In the genomic region with DNA sequence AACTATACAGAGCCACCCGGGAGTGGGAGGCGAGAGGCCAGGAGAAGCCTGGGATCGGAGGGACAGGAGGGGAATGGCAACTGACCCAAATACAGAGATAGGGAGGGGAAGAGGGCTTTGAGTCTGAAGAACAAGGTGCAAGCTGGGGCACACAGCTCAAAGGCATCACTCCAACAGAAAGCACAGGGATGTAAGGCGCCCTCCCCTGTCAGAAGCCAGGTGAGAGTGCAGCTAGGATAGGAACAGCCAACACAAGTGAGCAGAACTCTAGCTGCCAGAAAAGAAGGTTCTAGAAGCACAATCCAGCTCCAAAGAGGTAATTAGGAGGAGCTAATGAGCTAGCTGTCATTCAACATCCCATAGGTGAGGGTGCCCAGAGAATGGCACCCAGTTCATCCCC, we compare ENCODE assay signal across 26 cellular contexts.
"Had no signal": no experiment of that assay in that cellular context is flagged by ENCODE, and none has a peak within 500 bp of the region (broad histone marks: within the 10 kb centered on the region; RNA-seq: fewer than 3 reads in every experiment).

No MANE protein-coding gene starts in this region.

- H3K36me3 ChIP-seq: left lung, lower lobe of right lung, ovary, right atrium auricular region, right lobe of liver, stomach, thyroid gland, upper lobe of right lung had no signal

- H3K9me3 ChIP-seq: left lung, lower lobe of right lung, ovary, right atrium auricular region, right lobe of liver, stomach, testis, thyroid gland, upper lobe of right lung had no signal

- H3K36me3 Mint-ChIP-seq: mesothelial cell of epicardium; naive B cell; natural killer cell; stimulated activated naive B cell treated with anti-CD40 and anti-IgM and Interleukin-4, amounts not matched to agents 10 μg/mL and 1 μg/mL and 100 μg/mL, for 72 hours had no signal

- H3K4me3 ChIP-seq: left lung, lower lobe of right lung, ovary, right atrium auricular region, right lobe of liver, stomach, testis, thyroid gland, upper lobe of right lung had no signal

- H3K4me1 Mint-ChIP-seq: immature natural killer cell; mesothelial cell of epicardium; naive B cell; natural killer cell; stimulated activated naive B cell treated with anti-CD40 and anti-IgM and Interleukin-4, amounts not matched to agents 10 μg/mL and 1 μg/mL and 100 μg/mL, for 72 hours had no signal

- H3K27ac ChIP-seq: left lung, lower lobe of right lung, ovary, right atrium auricular region, right lobe of liver, stomach, testis, thyroid gland, upper lobe of right lung had no signal

- H3K27ac Mint-ChIP-seq: immature natural killer cell; mesothelial cell of epicardium; naive B cell; natural killer cell; progenitor cell of endocrine pancreas; stimulated activated naive B cell treated with anti-CD40 and anti-IgM and Interleukin-4, amounts not matched to agents 10 μg/mL and 1 μg/mL and 100 μg/mL, for 72 hours had no signal

- DNase-seq: hippocampal formation; immature natural killer cell; kidney; left colon; left lung; lower lobe of right lung; mammary epithelial cell; mesenchymal stem cell; naive B cell; natural killer cell; ovary; right lobe of liver; stimulated activated CD4-positive, alpha-beta T cell treated with anti-CD3 and anti-CD28 coated beads, Interleukin-12 subunit alpha, Interleukin-12 subunit beta, amount 100 ng/mL, for 4 hours; stimulated activated CD4-positive, alpha-beta T cell treated with anti-CD3 and anti-CD28 coated beads, Interleukin-15, amount 100 ng/mL, for 24 hours; stimulated activated CD4-positive, alpha-beta T cell treated with anti-CD3 and anti-CD28 coated beads, Interleukin-2, amount 100 ng/mL, for 24 hours; stimulated activated CD4-positive, alpha-beta T cell treated with anti-CD3 and anti-CD28 coated beads, Interleukin-4, amount 100 ng/mL, for 1 hour; stimulated activated naive B cell treated with anti-CD40 and anti-IgM and Interleukin-4, amounts not matched to agents 10 μg/mL and 1 μg/mL and 100 μg/mL, for 72 hours; stimulated activated naive CD8-positive, alpha-beta T cell treated with anti-CD3 and anti-CD28 coated beads, Interleukin-15, Interleukin-2, amounts not matched to agents 100 U/mL and 50 U/mL, for 24 hours; stomach; testis; thyroid gland; trophoblast cell; upper lobe of right lung had no signal

- H3K4me3 Mint-ChIP-seq: immature natural killer cell; mesothelial cell of epicardium; naive B cell; natural killer cell; stimulated activated naive B cell treated with anti-CD40 and anti-IgM and Interleukin-4, amounts not matched to agents 10 μg/mL and 1 μg/mL and 100 μg/mL, for 72 hours had no signal

- H3K4me1 ChIP-seq: left lung, lower lobe of right lung, right atrium auricular region, right lobe of liver, stomach, testis, thyroid gland, upper lobe of right lung had no signal

- H3K27me3 Mint-ChIP-seq: progenitor cell of endocrine pancreas had no signal

- H3K27me3 ChIP-seq: left lung, ovary, right atrium auricular region, right lobe of liver, stomach, testis, thyroid gland, upper lobe of right lung had no signal
